In the genomic region with DNA sequence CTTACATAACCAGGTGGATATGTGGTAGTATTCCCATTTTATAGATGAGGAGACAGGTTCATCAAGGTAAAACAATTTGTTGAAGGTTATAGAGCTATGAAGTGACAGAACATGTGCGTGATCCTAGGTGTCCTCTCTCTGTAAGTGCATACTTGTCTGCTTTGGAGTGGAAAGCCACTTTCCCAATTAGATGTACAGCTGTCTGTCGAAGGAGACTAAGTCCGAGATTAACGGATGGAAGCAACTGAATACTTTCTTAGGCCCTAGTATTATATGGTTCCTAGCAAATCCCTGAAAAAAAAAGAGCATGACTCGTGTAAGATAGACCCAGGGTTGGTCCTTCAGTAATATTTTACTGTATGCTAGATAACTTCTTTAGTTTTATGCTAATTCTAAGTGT, we compare ENCODE assay signal across 10 cellular contexts. TPM values are rescaled to one million over a fixed set of nuclear protein-coding genes. Genes with fewer than 3 reads are reported as not detected.
DNase-seq lines count a peak whose midpoint lies in the region; TF ChIP-seq lines count a peak whose summit lies in the region.
"Had no signal": no experiment of that assay in that cellular context is flagged by ENCODE, and none has a peak within 500 bp of the region (broad histone marks: within the 10 kb centered on the region; RNA-seq: fewer than 3 reads in every experiment).

No MANE protein-coding gene starts in this region.

- no peaks in the 10 kb centered on the region for H3K27me3 Mint-ChIP-seq in activated CD4-positive, alpha-beta T cell treated with anti-CD3 and anti-CD28 coated beads, Interleukin-2, amount 10 ng/mL, durations not matched to agents 24 days and 14 days

- H3K4me1 ChIP-seq in fibroblast of lung (ENCODE audit: control insufficient read depth, extremely low read depth, insufficient read depth, low read length) (peaks cover 31% of the 10 kb centered on the region), stomach (peaks cover 25 to 75% (median 54%) of the 10 kb centered on the region in 4 donors), tibial nerve (peaks cover 0 to 61% (median 20%) of the 10 kb centered on the region in 4 donors)

- H3K27me3 ChIP-seq in fibroblast of lung (ENCODE audit: control insufficient read depth, insufficient read depth, low read length), result no peaks in the 10 kb centered on the region
- no peaks in the 10 kb centered on the region for H3K27me3 ChIP-seq in stomach
- no peaks in the 10 kb centered on the region for H3K27me3 ChIP-seq in tibial nerve

- CTCF ChIA-PET in RWPE1 (lab: Yijun Ruan, JAX), result interaction anchor here (0.8 kb wide), 1 partner anchor 72 kb away, joined by 3 read pairs; no protein-coding TSS in a partner anchor

- H3K36me3 ChIP-seq in fibroblast of lung (ENCODE audit: control insufficient read depth, insufficient read depth, low read length), result peaks cover under 1% of the 10 kb centered on the region
- peaks cover 0 to 8% (median 4%) of the 10 kb centered on the region in 4 donors for H3K36me3 ChIP-seq in stomach
- H3K36me3 ChIP-seq in tibial nerve, result peaks cover 0 to 3% (median 0%) of the 10 kb centered on the region in 3 donors

- H3K27ac Mint-ChIP-seq in activated CD4-positive, alpha-beta T cell treated with anti-CD3 and anti-CD28 coated beads, Interleukin-2, amount 10 ng/mL, durations not matched to agents 24 days and 14 days, result peak overlapping the region; percentile 70

- intact Hi-C loops in activated CD4-positive, alpha-beta T cell treated with anti-CD3 and anti-CD28 coated beads, Interleukin-2, amount 10 ng/mL, durations not matched to agents 24 days and 14 days (cut with micrococcal nuclease), result loop anchor here (10.0 kb wide), 1 partner anchor 331 kb away; no protein-coding TSS in a partner anchor
- intact Hi-C loops in stomach (cut with DNase I; ENCODE audit: low total_unique reads), result no loop called here

- H3K9ac ChIP-seq in fibroblast of lung (ENCODE audit: insufficient read depth, low read length), result no peak overlapping the region

- H4K20me1 ChIP-seq in fibroblast of lung (ENCODE audit: control insufficient read depth, extremely low read depth, insufficient read depth, low read length), result no peaks in the 10 kb centered on the region

- POLR2A ChIA-PET in RWPE1 (lab: Yijun Ruan, JAX; ENCODE audit: low non-redundant PET), result no interaction called here

- no peak for TF ChIP-seq EP300 in stomach (IDR thresholded peaks at IDR 0.05)
- TF ChIP-seq EP300 in tibial nerve (IDR thresholded peaks at IDR 0.05), result no peak

- no peaks in the 10 kb centered on the region for H3K9me3 Mint-ChIP-seq in activated CD4-positive, alpha-beta T cell treated with anti-CD3 and anti-CD28 coated beads, Interleukin-2, amount 10 ng/mL, durations not matched to agents 24 days and 14 days

- TF ChIP-seq POLR2A in stomach (IDR thresholded peaks at IDR 0.05) (no peak), tibial nerve (IDR thresholded peaks at IDR 0.05) (no peak)

- H3K4me3 ChIP-seq in fibroblast of lung (replicated peaks in 1 of 4; ENCODE audit: control extremely low read depth in 1 of 4, insufficient read depth in 1 of 4, low read depth in 3 of 4, low read length in 4 of 4), result no peak overlapping the region
- H3K4me3 ChIP-seq in stomach, result no peak overlapping the region
- H3K4me3 ChIP-seq in tibial nerve, result no peak overlapping the region

- peak overlapping the region; percentile 93; the same call in 1 of the 2 replicates for H3K27ac ChIP-seq in RWPE1
- H3K27ac ChIP-seq in fibroblast of lung (ENCODE audit: insufficient read depth, low read length), result peak overlapping the region; percentile 15
- peak overlapping the region in 4 of 5 donors; percentile 69 to 86 (median 78) for H3K27ac ChIP-seq in stomach
- H3K27ac ChIP-seq in tibial nerve, result no peak overlapping the region

- no peak overlapping the region for H2AFZ ChIP-seq in fibroblast of lung (ENCODE audit: low read length)

- DNase-seq in activated CD4-positive, alpha-beta T cell treated with anti-CD3 and anti-CD28 coated beads, Interleukin-2, amount 10 ng/mL, durations not matched to agents 24 days and 14 days, result no peak
- no peak for DNase-seq in activated CD4-positive, alpha-beta T cell treated with anti-CD3 and anti-CD28 coated beads for 48 hours
- DNase-seq in RWPE1 (ENCODE audit: low spot score) (no peak), fibroblast of lung (ENCODE audit: low read depth in 2 of 2) (no peak), stomach (no peak), activated gamma-delta T cell treated with Interleukin-2 at 50 U/mL for 16 hours (no peak), tibial nerve (ENCODE audit: low spot score in 2 of 2) (no peak)
- no peak for DNase-seq in activated CD8-positive, alpha-beta memory T cell treated with anti-CD3 and anti-CD28 coated beads for 24 hours
- DNase-seq: activated effector memory CD4-positive, alpha-beta T cell treated with Interleukin-2 at 50 U/mL for 16 hours; NCI-H345 had no signal

- TF ChIP-seq CTCF in RWPE1 (conservative IDR thresholded peaks at IDR 0.05; ENCODE audit: low read depth) (no peak), fibroblast of lung (conservative IDR thresholded peaks at IDR 0.05 in 1 of 2, IDR thresholded peaks at IDR 0.05 in 1 of 2; ENCODE audit: low read depth in 1 of 2, low read length in 2 of 2) (no peak), stomach (IDR thresholded peaks at IDR 0.05) (no peak), tibial nerve (IDR thresholded peaks at IDR 0.05) (no peak)

- H3K9me3 ChIP-seq in fibroblast of lung (ENCODE audit: control insufficient read depth, insufficient read depth, low read depth, low read length) (no peaks in the 10 kb centered on the region), stomach (no peaks in the 10 kb centered on the region), tibial nerve (no peaks in the 10 kb centered on the region)

- peaks cover 69% of the 10 kb centered on the region for H3K4me1 Mint-ChIP-seq in activated CD4-positive, alpha-beta T cell treated with anti-CD3 and anti-CD28 coated beads, Interleukin-2, amount 10 ng/mL, durations not matched to agents 24 days and 14 days

- H3K4me3 Mint-ChIP-seq in activated CD4-positive, alpha-beta T cell treated with anti-CD3 and anti-CD28 coated beads, Interleukin-2, amount 10 ng/mL, durations not matched to agents 24 days and 14 days, result no peak overlapping the region

- no peaks in the 10 kb centered on the region for H3K79me2 ChIP-seq in fibroblast of lung (ENCODE audit: control insufficient read depth, insufficient read depth, low read length)

- H3K4me2 ChIP-seq in fibroblast of lung (ENCODE audit: extremely low read depth, insufficient read depth, low read length), result peak overlapping the region; percentile 48

- WGBS in stomach, 5 donors, result 81 to 90% (median 88%) methylated on average over 5 of the region's 5 CpGs
- 83 to 85% methylated on average over 5 of the region's 5 CpGs for WGBS in tibial nerve, 2 donors

- H3K36me3 Mint-ChIP-seq in activated CD4-positive, alpha-beta T cell treated with anti-CD3 and anti-CD28 coated beads, Interleukin-2, amount 10 ng/mL, durations not matched to agents 24 days and 14 days (ENCODE audit: low read depth), result peaks cover 20% of the 10 kb centered on the region

RNA-seq across cellular contexts. Expression of a gene that starts 19.7 kb away (rescaled TPM):
- total RNA-seq in activated CD4-positive, alpha-beta T cell treated with anti-CD3 and anti-CD28 coated beads, Interleukin-2, amount 10 ng/mL, durations not matched to agents 24 days and 14 days, result 40.3 and 40.6 TPM in 2 replicates
- 7.2 and 15.0 TPM in 2 replicates for total RNA-seq in fibroblast of lung
- polyA plus RNA-seq in fibroblast of lung, result 7.7 and 12.5 TPM in 2 replicates
- 7.3 and 10.5 TPM in 2 replicates for polyA plus RNA-seq in fibroblast of lung (2012)
- 8.1 and 22.0 TPM in 2 replicates for polyA minus RNA-seq in fibroblast of lung (ENCODE audit: low replicate concordance)
- 10 to 100 TPM; 12.9 to 40.0 (median 19.1) TPM for total RNA-seq in stomach
- 1 to 10 TPM; 2.4 to 4.4 (median 2.7) TPM for polyA plus RNA-seq in stomach
- total RNA-seq in tibial nerve, result 10 to 100 TPM in 3 of 4 donors, 1 to 10 TPM in 1; 8.7 to 19.9 (median 12.1) TPM

Comparison
In these comparisons a context has a peak if more than half of its experiments do, and no peak if none do; other contexts are left out.
1. H3K27ac ChIP-seq: peak in RWPE1 (single experiment), fibroblast of lung (single experiment) and stomach (4 of 5); none in tibial nerve (0 of 4).